In the genomic region with DNA sequence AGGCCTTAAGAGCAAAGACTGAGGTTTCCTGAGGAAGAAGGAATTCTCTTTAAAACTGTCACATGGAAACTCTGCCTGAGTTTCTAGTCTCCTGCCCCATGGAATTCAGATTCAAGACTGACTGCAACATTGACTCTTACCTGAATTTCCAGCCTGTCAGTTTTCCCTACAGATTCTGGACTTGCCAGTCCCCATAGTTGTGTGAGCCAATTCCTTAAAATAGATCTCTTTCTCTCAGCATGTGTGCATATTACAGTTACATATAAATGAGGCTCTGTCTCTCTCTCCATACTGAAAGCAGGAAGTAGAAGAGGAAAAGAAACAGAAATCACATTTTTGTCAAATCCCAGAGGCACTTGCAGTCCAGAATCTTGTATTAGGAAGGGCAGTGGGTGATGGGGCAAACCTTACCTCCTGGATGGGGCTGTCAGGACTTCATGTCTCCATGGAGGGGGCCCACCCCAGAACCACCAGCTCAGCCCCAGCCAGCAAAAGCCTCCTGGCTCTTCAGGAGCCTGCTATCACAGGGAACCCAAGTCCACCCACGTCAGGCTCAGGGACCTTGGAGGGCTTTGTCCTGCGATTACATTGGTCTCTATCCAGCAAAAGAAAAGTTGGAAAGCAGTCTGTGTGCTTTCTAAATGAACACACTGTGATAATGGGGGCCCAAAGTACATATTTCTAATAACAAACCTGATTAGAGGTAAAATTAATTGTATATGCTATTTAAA, we compare ENCODE assay signal across 18 cellular contexts. TPM values are rescaled to one million over a fixed set of nuclear protein-coding genes. Genes with fewer than 3 reads are reported as not detected.
"Had no signal": no experiment of that assay in that cellular context is flagged by ENCODE, and none has a peak within 500 bp of the region (broad histone marks: within the 10 kb centered on the region; RNA-seq: fewer than 3 reads in every experiment).

No MANE protein-coding gene starts in this region.

- H3K36me3 ChIP-seq: WERI-Rb-1 had no signal

- H3K9ac ChIP-seq: parathyroid adenoma had no signal

- H2AFZ ChIP-seq: parathyroid adenoma had no signal

- H3K4me3 ChIP-seq: SK-N-MC, smooth muscle cell had no signal

- H3K27ac ChIP-seq: parathyroid adenoma, SK-N-MC, WERI-Rb-1 had no signal

- H3K4me1 ChIP-seq: parathyroid adenoma had no signal

- H3K79me2 ChIP-seq: parathyroid adenoma had no signal

- DNase-seq: activated CD4-positive, alpha-beta T cell treated with anti-CD3 and anti-CD28 coated beads for 36 hours; activated CD8-positive, alpha-beta memory T cell treated with anti-CD3 and anti-CD28 coated beads, Interleukin-2, amount 50 U/mL, for 48 hours; activated CD8-positive, alpha-beta T cell treated with anti-CD3 and anti-CD28 coated beads for 36 hours; activated naive CD8-positive, alpha-beta T cell treated with anti-CD3 and anti-CD28 coated beads, Interleukin-2, amount 10 ng/mL, durations not matched to agents 7 days and 5 days; caudate nucleus; endodermal cell; erythroblast; retina; T-cell; WERI-Rb-1 had no signal

- ATAC-seq: activated CD4-positive, alpha-beta T cell treated with anti-CD3 and anti-CD28 coated beads for 36 hours; activated CD8-positive, alpha-beta T cell treated with anti-CD3 and anti-CD28 coated beads for 36 hours; left lobe of liver; stimulated activated effector memory CD8-positive, alpha-beta T cell treated with anti-CD3 and anti-CD28 coated beads, Interleukin-12 subunit alpha, Interleukin-12 subunit beta, amount 100 ng/mL, for 72 hours; T-cell had no signal

RNA-seq across cellular contexts. Expression of gene GOLGA8J, which starts 18.8 kb away (rescaled TPM):
- total RNA-seq: glomerular endothelial cell, smooth muscle cell, T-cell, ureter had no signal
- polyA plus RNA-seq: neural cell, smooth muscle cell had no signal
